In genomic region chr6:41781302-41781711, GRCh38 we compare ENCODE assay signal across 1 cellular context.
TF ChIP-seq lines count a peak whose summit lies in the region.

No MANE protein-coding gene starts in this region.

TF ChIP-seq in IMR-90, 13 proteins besides CTCF, POLR2A, EP300 and RAD21:
- TF ChIP-seq MXI1 (IDR thresholded peaks at IDR 0.05; ENCODE audit: borderline replicate concordance, low read depth, low read length) (no peak), CEBPB (IDR thresholded peaks at IDR 0.05; ENCODE audit: low read depth, low read length) (no peak), RFX5 (IDR thresholded peaks at IDR 0.05; ENCODE audit: low read depth, low read length) (no peak), BHLHE40 (IDR thresholded peaks at IDR 0.05; ENCODE audit: low read depth, low read length) (no peak), FOS (IDR thresholded peaks at IDR 0.05; ENCODE audit: low read depth, low read length) (no peak), RCOR1 (IDR thresholded peaks at IDR 0.05; ENCODE audit: insufficient replicate concordance, low read length) (no peak), NFE2L2 (IDR thresholded peaks at IDR 0.05; ENCODE audit: low read depth, low read length) (no peak), SMC3 (IDR thresholded peaks at IDR 0.05; ENCODE audit: low read depth, low read length) (no peak), MAFK (IDR thresholded peaks at IDR 0.05; ENCODE audit: low read depth, low read length) (no peak), MAZ (IDR thresholded peaks at IDR 0.05; ENCODE audit: borderline replicate concordance, low read depth, low read length) (no peak), CHD1 (IDR thresholded peaks at IDR 0.05; ENCODE audit: low read depth, low read length) (no peak)
- TF ChIP-seq, protein P1, sequence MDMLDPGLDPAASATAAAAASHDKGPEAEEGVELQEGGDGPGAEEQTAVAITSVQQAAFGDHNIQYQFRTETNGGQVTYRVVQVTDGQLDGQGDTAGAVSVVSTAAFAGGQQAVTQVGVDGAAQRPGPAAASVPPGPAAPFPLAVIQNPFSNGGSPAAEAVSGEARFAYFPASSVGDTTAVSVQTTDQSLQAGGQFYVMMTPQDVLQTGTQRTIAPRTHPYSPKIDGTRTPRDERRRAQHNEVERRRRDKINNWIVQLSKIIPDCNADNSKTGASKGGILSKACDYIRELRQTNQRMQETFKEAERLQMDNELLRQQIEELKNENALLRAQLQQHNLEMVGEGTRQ (IDR thresholded peaks at IDR 0.05; ENCODE audit: low read depth, low read length) = no peak
- TF ChIP-seq, protein P2, sequence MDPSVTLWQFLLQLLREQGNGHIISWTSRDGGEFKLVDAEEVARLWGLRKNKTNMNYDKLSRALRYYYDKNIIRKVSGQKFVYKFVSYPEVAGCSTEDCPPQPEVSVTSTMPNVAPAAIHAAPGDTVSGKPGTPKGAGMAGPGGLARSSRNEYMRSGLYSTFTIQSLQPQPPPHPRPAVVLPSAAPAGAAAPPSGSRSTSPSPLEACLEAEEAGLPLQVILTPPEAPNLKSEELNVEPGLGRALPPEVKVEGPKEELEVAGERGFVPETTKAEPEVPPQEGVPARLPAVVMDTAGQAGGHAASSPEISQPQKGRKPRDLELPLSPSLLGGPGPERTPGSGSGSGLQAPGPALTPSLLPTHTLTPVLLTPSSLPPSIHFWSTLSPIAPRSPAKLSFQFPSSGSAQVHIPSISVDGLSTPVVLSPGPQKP (IDR thresholded peaks at IDR 0.05; ENCODE audit: borderline replicate concordance, low read depth, low read length) = no peak
